16 cellular contexts compared by ENCODE assay signal in the genomic region with DNA sequence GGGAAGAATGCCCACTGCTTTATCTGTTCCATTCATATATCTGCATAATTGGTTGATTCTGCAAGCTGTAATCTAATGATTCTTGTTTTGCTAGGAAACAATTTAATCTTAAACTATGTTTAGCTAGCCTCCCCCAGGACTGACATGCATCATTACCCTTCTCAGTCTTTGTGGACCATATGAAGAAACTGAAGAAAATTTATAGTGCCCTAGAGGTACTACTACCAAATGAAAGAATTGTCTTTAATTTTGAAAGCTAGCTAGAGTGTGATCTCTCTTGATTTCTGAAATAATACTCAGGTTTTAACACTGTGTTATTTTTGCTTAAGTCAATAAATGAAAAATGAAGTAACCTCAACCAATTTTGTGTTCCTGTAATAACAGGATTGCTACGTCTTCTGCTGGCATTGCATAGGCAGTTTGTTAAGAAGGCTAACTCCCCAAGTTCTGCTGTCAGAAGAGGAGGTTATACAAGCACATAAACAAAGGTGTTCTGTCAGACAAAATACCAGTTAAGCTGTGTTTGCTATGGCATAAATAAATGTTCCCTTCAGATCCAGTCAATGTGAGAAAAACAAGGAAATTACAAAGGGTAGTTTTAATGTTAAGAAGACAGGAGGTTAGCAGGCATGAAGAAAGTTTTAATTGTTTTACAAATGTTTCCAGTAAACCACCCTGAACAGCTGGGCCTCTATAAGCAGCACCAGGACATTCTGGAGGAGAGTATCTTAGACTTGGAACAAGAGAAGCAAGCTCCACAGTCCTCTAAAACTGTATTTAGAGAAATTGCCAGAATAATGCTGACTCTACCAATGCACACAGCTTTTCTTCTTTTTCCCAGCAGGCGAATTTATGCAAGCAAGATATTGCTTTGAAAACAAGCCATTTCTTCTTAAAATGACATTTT.
"Had no signal": no experiment of that assay in that cellular context is flagged by ENCODE, and none has a peak within 500 bp of the region (broad histone marks: within the 10 kb centered on the region; RNA-seq: fewer than 3 reads in every experiment).

No MANE protein-coding gene starts in this region.

- H3K27ac ChIP-seq: stomach, thoracic aorta had no signal

- H3K27me3 Mint-ChIP-seq: activated CD4-positive, alpha-beta T cell treated with anti-CD3 and anti-CD28 coated beads, Interleukin-2, amount 10 ng/mL, durations not matched to agents 7 days and 5 days; brain had no signal

- H3K4me3 ChIP-seq: sigmoid colon, stomach, thoracic aorta had no signal

- H3K4me1 Mint-ChIP-seq: activated CD4-positive, alpha-beta T cell treated with anti-CD3 and anti-CD28 coated beads, Interleukin-2, amount 10 ng/mL, durations not matched to agents 7 days and 5 days; activated naive CD8-positive, alpha-beta T cell treated with anti-CD3 and anti-CD28 coated beads for 36 hours had no signal

- H3K4me3 Mint-ChIP-seq: activated CD4-positive, alpha-beta T cell treated with anti-CD3 and anti-CD28 coated beads, Interleukin-2, amount 10 ng/mL, durations not matched to agents 7 days and 5 days; activated naive CD8-positive, alpha-beta T cell treated with anti-CD3 and anti-CD28 coated beads for 36 hours; activated T-cell treated with anti-CD3 and anti-CD28 coated beads, Interleukin-2, amount 50 U/mL, for 72 hours; brain; endodermal cell; neural crest cell; T-helper 2 cell treated with Interferon-gamma antibody and Interleukin-4, amounts not matched to agents 5 μg/mL and 100 μg/mL, for 36 hours had no signal

- ATAC-seq: activated T-cell treated with anti-CD3 and anti-CD28 coated beads, Interleukin-2, amount 50 U/mL, for 72 hours; left ventricle myocardium superior had no signal

- H3K27ac Mint-ChIP-seq: activated CD4-positive, alpha-beta T cell treated with anti-CD3 and anti-CD28 coated beads, Interleukin-2, amount 10 ng/mL, durations not matched to agents 7 days and 5 days; activated naive CD8-positive, alpha-beta T cell treated with anti-CD3 and anti-CD28 coated beads for 36 hours; endodermal cell; T-helper 2 cell treated with Interferon-gamma antibody and Interleukin-4, amounts not matched to agents 5 μg/mL and 100 μg/mL, for 36 hours had no signal

- H3K9me3 Mint-ChIP-seq: activated CD4-positive, alpha-beta T cell treated with anti-CD3 and anti-CD28 coated beads, Interleukin-2, amount 10 ng/mL, durations not matched to agents 7 days and 5 days; activated naive CD8-positive, alpha-beta T cell treated with anti-CD3 and anti-CD28 coated beads for 36 hours; T-helper 2 cell treated with Interferon-gamma antibody and Interleukin-4, amounts not matched to agents 5 μg/mL and 100 μg/mL, for 36 hours had no signal

- H3K36me3 Mint-ChIP-seq: activated naive CD8-positive, alpha-beta T cell treated with anti-CD3 and anti-CD28 coated beads for 36 hours; brain had no signal

- H3K27me3 ChIP-seq: sigmoid colon, stomach had no signal

- H3K4me1 ChIP-seq: stomach had no signal

- DNase-seq: activated CD4-positive, alpha-beta T cell treated with anti-CD3 and anti-CD28 coated beads, Interleukin-2, amount 10 ng/mL, durations not matched to agents 7 days and 5 days; activated CD8-positive, alpha-beta memory T cell treated with anti-CD3 and anti-CD28 coated beads, Interleukin-2, amount 50 U/mL, for 48 hours; activated gamma-delta T cell treated with Interleukin-2 at 50 U/mL for 16 hours; activated naive CD8-positive, alpha-beta T cell treated with anti-CD3 and anti-CD28 coated beads for 36 hours; activated T-cell treated with anti-CD3 and anti-CD28 coated beads, Interleukin-2, amount 50 U/mL, for 72 hours; amygdala; dermis blood vessel endothelial cell; endodermal cell; left ventricle myocardium superior; sigmoid colon; stimulated activated CD4-positive, alpha-beta T cell treated with anti-CD3 and anti-CD28 coated beads, Interleukin-1b, Interleukin-23, amount 100 ng/mL, for 48 hours; stomach had no signal

- H3K9me3 ChIP-seq: sigmoid colon, stomach, thoracic aorta had no signal

- H3K36me3 ChIP-seq: sigmoid colon, stomach, thoracic aorta had no signal
